In genomic region chr1:116513956-116514355, GRCh38 we compare ENCODE assay signal across 16 cellular contexts. TPM values are rescaled to one million over a fixed set of nuclear protein-coding genes. Genes with fewer than 3 reads are reported as not detected.
DNase-seq lines count a peak whose midpoint lies in the region; ATAC-seq and TF ChIP-seq lines count a peak whose summit lies in the region.
"Had no signal": no experiment of that assay in that cellular context is flagged by ENCODE, and none has a peak within 500 bp of the region (broad histone marks: within the 10 kb centered on the region; RNA-seq: fewer than 3 reads in every experiment).

No MANE protein-coding gene starts in this region.

- TF ChIP-seq CTCF in HL-60 (IDR thresholded peaks at IDR 0.05; ENCODE audit: insufficient read depth, low read length) = no peak
- no peak for TF ChIP-seq CTCF in dorsolateral prefrontal cortex (IDR thresholded peaks at IDR 0.05 in 54 of 56, conservative IDR thresholded peaks at IDR 0.05 in 2 of 56; ENCODE audit: low read depth in 1 of 56, partially characterized antibody in 56 of 56)

- no peaks in the 10 kb centered on the region for H3K27me3 ChIP-seq in HL-60 (ENCODE audit: insufficient read depth, poor library complexity, severe bottlenecking)
- no peaks in the 10 kb centered on the region for H3K27me3 ChIP-seq in dorsolateral prefrontal cortex
- H3K27me3 ChIP-seq: ascending aorta had no signal

- no peaks in the 10 kb centered on the region for H3K27me3 Mint-ChIP-seq in activated CD8-positive, alpha-beta memory T cell treated with anti-CD3 and anti-CD28 coated beads, Interleukin-2, amount 10 ng/mL, durations not matched to agents 7 days and 5 days
- no peaks in the 10 kb centered on the region for H3K27me3 Mint-ChIP-seq in activated CD8-positive, alpha-beta T cell treated with anti-CD3 and anti-CD28 coated beads, Interleukin-2, amount 10 ng/mL, durations not matched to agents 7 days and 5 days (ENCODE audit: low read depth)
- H3K27me3 Mint-ChIP-seq in natural killer cell treated with Interleukin-12 subunit alpha and Interleukin-12 subunit beta and Interleukin-15 and Interleukin-18, amount 100 ng/mL, for 72 hours = no peaks in the 10 kb centered on the region

- peak overlapping the region; percentile 67 for H3K27ac Mint-ChIP-seq in activated CD8-positive, alpha-beta memory T cell treated with anti-CD3 and anti-CD28 coated beads, Interleukin-2, amount 10 ng/mL, durations not matched to agents 7 days and 5 days
- peak overlapping the region; percentile 66 for H3K27ac Mint-ChIP-seq in activated CD8-positive, alpha-beta T cell treated with anti-CD3 and anti-CD28 coated beads, Interleukin-2, amount 10 ng/mL, durations not matched to agents 7 days and 5 days
- H3K27ac Mint-ChIP-seq in natural killer cell treated with Interleukin-12 subunit alpha and Interleukin-12 subunit beta and Interleukin-15 and Interleukin-18, amount 100 ng/mL, for 72 hours = peak overlapping the region; percentile 98 to 99

- H3K4me3 Mint-ChIP-seq in activated CD8-positive, alpha-beta memory T cell treated with anti-CD3 and anti-CD28 coated beads, Interleukin-2, amount 10 ng/mL, durations not matched to agents 7 days and 5 days = no peak overlapping the region
- H3K4me3 Mint-ChIP-seq in activated CD8-positive, alpha-beta T cell treated with anti-CD3 and anti-CD28 coated beads, Interleukin-2, amount 10 ng/mL, durations not matched to agents 7 days and 5 days = no peak overlapping the region
- H3K4me3 Mint-ChIP-seq in natural killer cell treated with Interleukin-12 subunit alpha and Interleukin-12 subunit beta and Interleukin-15 and Interleukin-18, amount 100 ng/mL, for 72 hours = peak overlapping the region; percentile 85

- peaks cover 53% of the 10 kb centered on the region for H3K36me3 Mint-ChIP-seq in activated CD8-positive, alpha-beta memory T cell treated with anti-CD3 and anti-CD28 coated beads, Interleukin-2, amount 10 ng/mL, durations not matched to agents 7 days and 5 days
- peaks cover 53% of the 10 kb centered on the region for H3K36me3 Mint-ChIP-seq in activated CD8-positive, alpha-beta T cell treated with anti-CD3 and anti-CD28 coated beads, Interleukin-2, amount 10 ng/mL, durations not matched to agents 7 days and 5 days (ENCODE audit: low read depth)
- H3K36me3 Mint-ChIP-seq in natural killer cell treated with Interleukin-12 subunit alpha and Interleukin-12 subunit beta and Interleukin-15 and Interleukin-18, amount 100 ng/mL, for 72 hours = peaks cover 26% of the 10 kb centered on the region

- peak overlapping the region; percentile 69 for H3K27ac ChIP-seq in HL-60 (replicated peaks)
- H3K27ac ChIP-seq in dorsolateral prefrontal cortex = no peak overlapping the region
- H3K27ac ChIP-seq: ascending aorta had no signal

- CTCF ChIA-PET in activated CD8-positive, alpha-beta memory T cell treated with anti-CD3 and anti-CD28 coated beads, Interleukin-2, amount 10 ng/mL, durations not matched to agents 7 days and 5 days (lab: Charles Lee) = interaction anchor here (1.4 to 4.5 kb wide), 11 partner anchors 9 to 375 kb away, joined by 4 to 38 read pairs (median 7); no protein-coding TSS in a partner anchor
- CTCF ChIA-PET in activated CD8-positive, alpha-beta T cell treated with anti-CD3 and anti-CD28 coated beads, Interleukin-2, amount 10 ng/mL, durations not matched to agents 7 days and 5 days (lab: Charles Lee) = interaction anchor here (0.6 to 6.1 kb wide), 6 partner anchors 9 to 366 kb away, joined by 3 to 61 read pairs (median 3); no protein-coding TSS in a partner anchor

- intact Hi-C loops in dorsolateral prefrontal cortex (cut with DNase I) = no loop called here

- H3K4me1 Mint-ChIP-seq in activated CD8-positive, alpha-beta memory T cell treated with anti-CD3 and anti-CD28 coated beads, Interleukin-2, amount 10 ng/mL, durations not matched to agents 7 days and 5 days = peaks cover 83% of the 10 kb centered on the region
- peaks cover 84% of the 10 kb centered on the region for H3K4me1 Mint-ChIP-seq in activated CD8-positive, alpha-beta T cell treated with anti-CD3 and anti-CD28 coated beads, Interleukin-2, amount 10 ng/mL, durations not matched to agents 7 days and 5 days (ENCODE audit: low read depth)
- peaks cover 73 to 74% of the 10 kb centered on the region in 2 donors for H3K4me1 Mint-ChIP-seq in natural killer cell treated with Interleukin-12 subunit alpha and Interleukin-12 subunit beta and Interleukin-15 and Interleukin-18, amount 100 ng/mL, for 72 hours (ENCODE audit: low read depth in 2 of 2)

- H3K9me3 Mint-ChIP-seq in activated CD8-positive, alpha-beta memory T cell treated with anti-CD3 and anti-CD28 coated beads, Interleukin-2, amount 10 ng/mL, durations not matched to agents 7 days and 5 days (ENCODE audit: low read depth) = peaks cover 6% of the 10 kb centered on the region
- no peaks in the 10 kb centered on the region for H3K9me3 Mint-ChIP-seq in activated CD8-positive, alpha-beta T cell treated with anti-CD3 and anti-CD28 coated beads, Interleukin-2, amount 10 ng/mL, durations not matched to agents 7 days and 5 days (ENCODE audit: insufficient read depth)
- peaks cover 10% of the 10 kb centered on the region for H3K9me3 Mint-ChIP-seq in natural killer cell treated with Interleukin-12 subunit alpha and Interleukin-12 subunit beta and Interleukin-15 and Interleukin-18, amount 100 ng/mL, for 72 hours

- POLR2A ChIA-PET in activated CD8-positive, alpha-beta T cell treated with anti-CD3 and anti-CD28 coated beads, Interleukin-2, amount 10 ng/mL, durations not matched to agents 7 days and 5 days (lab: Charles Lee) = interaction anchor here (0.9 to 3.5 kb wide), 2 partner anchors 7 to 10 kb away, joined by 3 to 23 read pairs; no protein-coding TSS in a partner anchor

- ATAC-seq in activated CD8-positive, alpha-beta memory T cell treated with anti-CD3 and anti-CD28 coated beads, Interleukin-2, amount 10 ng/mL, durations not matched to agents 7 days and 5 days = no peak
- no peak for ATAC-seq in activated CD8-positive, alpha-beta T cell treated with anti-CD3 and anti-CD28 coated beads, Interleukin-2, amount 10 ng/mL, durations not matched to agents 7 days and 5 days
- no peak for ATAC-seq in natural killer cell treated with Interleukin-12 subunit alpha and Interleukin-12 subunit beta and Interleukin-15 and Interleukin-18, amount 100 ng/mL, for 72 hours
- ATAC-seq in HG03565 (IDR thresholded peaks at IDR 0.05; ENCODE audit: unreplicated experiment) (no peak), GM21390 (IDR thresholded peaks at IDR 0.05; ENCODE audit: unreplicated experiment) (no peak)
- ATAC-seq: activated CD4-positive, CD25-positive, alpha-beta regulatory T cell treated with anti-CD3 and anti-CD28 coated beads, Interleukin-2, amount 50 U/mL, for 24 hours had no signal

- no peak for DNase-seq in activated CD8-positive, alpha-beta memory T cell treated with anti-CD3 and anti-CD28 coated beads, Interleukin-2, amount 10 ng/mL, durations not matched to agents 7 days and 5 days
- no peak for DNase-seq in activated CD8-positive, alpha-beta memory T cell treated with anti-CD3 and anti-CD28 coated beads, Interleukin-2, amount 50 U/mL, for 48 hours
- DNase-seq in HL-60 (ENCODE audit: low read depth in 1 of 2, low spot score in 1 of 2) = no peak
- peak; percentile 20 for DNase-seq in activated CD8-positive, alpha-beta T cell treated with anti-CD3 and anti-CD28 coated beads, Interleukin-2, amount 10 ng/mL, durations not matched to agents 7 days and 5 days
- DNase-seq in natural killer cell treated with Interleukin-12 subunit alpha and Interleukin-12 subunit beta and Interleukin-15 and Interleukin-18, amount 100 ng/mL, for 72 hours (ENCODE audit: low spot score) = no peak
- no peak for DNase-seq in dorsolateral prefrontal cortex
- DNase-seq: activated CD8-positive, alpha-beta memory T cell treated with anti-CD3 and anti-CD28 coated beads, Interleukin-2, amount 50 U/mL, for 4 hours; COR-L47; NCI-H1694 treated with DMSO at 0.1 percent for 48 hours; NCI-H446; SHP77 treated with DMSO at 0.1 percent for 48 hours; stimulated activated CD4-positive, alpha-beta T cell treated with anti-CD3 and anti-CD28 coated beads, Interleukin-2, amount 100 ng/mL, for 48 hours had no signal

- no peak overlapping the region for H3K4me3 ChIP-seq in HL-60 (replicated peaks; ENCODE audit: insufficient read depth, low read length)
- H3K4me3 ChIP-seq in dorsolateral prefrontal cortex = no peak overlapping the region
- H3K4me3 ChIP-seq: ascending aorta had no signal

RNA-seq across cellular contexts. Expression of gene CD58, which starts 56.9 kb away (rescaled TPM):
- 10 to 100 TPM; 54.0 to 56.9 TPM for total RNA-seq in activated CD8-positive, alpha-beta memory T cell treated with anti-CD3 and anti-CD28 coated beads, Interleukin-2, amount 10 ng/mL, durations not matched to agents 7 days and 5 days
- 10 to 100 TPM; 23.9 to 24.7 TPM for total RNA-seq in activated CD8-positive, alpha-beta T cell treated with anti-CD3 and anti-CD28 coated beads, Interleukin-2, amount 10 ng/mL, durations not matched to agents 7 days and 5 days
- 10 to 100 TPM; 40.1 to 52.7 TPM for total RNA-seq in natural killer cell treated with Interleukin-12 subunit alpha and Interleukin-12 subunit beta and Interleukin-15 and Interleukin-18, amount 100 ng/mL, for 72 hours
- total RNA-seq in dorsolateral prefrontal cortex = 1 to 10 TPM; 1.2 to 9.8 (median 5.0) TPM
